9 cellular contexts compared by ENCODE assay signal in genomic region chr1:233240839-233241682, GRCh38. TPM values are rescaled to one million over a fixed set of nuclear protein-coding genes. Genes with fewer than 3 reads are reported as not detected.
DNase-seq lines count a peak whose midpoint lies in the region; ATAC-seq, FAIRE-seq and TF ChIP-seq lines count a peak whose summit lies in the region.
"Had no signal": no experiment of that assay in that cellular context is flagged by ENCODE, and none has a peak within 500 bp of the region (broad histone marks: within the 10 kb centered on the region; RNA-seq: fewer than 3 reads in every experiment).

No MANE protein-coding gene starts in this region.

- DNase-seq in AML-193 (lab: John Stamatoyannopoulos, UW) = peak; percentile 13 to 52
- DNase-seq in GM12891 (ENCODE audit: insufficient read length, low spot score) = peak; percentile 11
- peak; percentile 59 for DNase-seq in NB4 (ENCODE audit: low read depth)
- no peak for DNase-seq in astrocyte (ENCODE audit: low read depth)
- DNase-seq in hepatic stellate cell (ENCODE audit: low spot score) = peak; percentile 37
- DNase-seq in gastrocnemius medialis = peak; percentile 30 to 34
- DNase-seq in 8988T = no peak

- no peak overlapping the region for H3K4me2 ChIP-seq in astrocyte (ENCODE audit: low read length)

- H3K79me2 ChIP-seq in astrocyte (ENCODE audit: insufficient read depth, low read length) = no peaks in the 10 kb centered on the region

- no peaks in the 10 kb centered on the region for H4K20me1 ChIP-seq in astrocyte (ENCODE audit: insufficient read depth, low read length)

- no peak overlapping the region for H3K9ac ChIP-seq in astrocyte (ENCODE audit: low read length)

- H3K27ac ChIP-seq in astrocyte (ENCODE audit: low read depth, low read length) = no peak overlapping the region
- no peak overlapping the region for H3K27ac ChIP-seq in gastrocnemius medialis

- intact Hi-C loops in gastrocnemius medialis (cut with DNase I; ENCODE audit: low total_unique reads) = loop anchor here (5.0 kb wide), 2 partner anchors 609 to 1374 kb away; partner anchors contain the start of gene SIPA1L2

- H2AFZ ChIP-seq in astrocyte (ENCODE audit: low read depth, low read length) = no peak overlapping the region

- TF ChIP-seq POLR2A in GM12891 (IDR thresholded peaks at IDR 0.05; ENCODE audit: low read depth, low read length) = no peak
- no peak for TF ChIP-seq POLR2A in NB4 (IDR thresholded peaks at IDR 0.05; ENCODE audit: extremely low read depth, insufficient read length)
- TF ChIP-seq POLR2A in gastrocnemius medialis (IDR thresholded peaks at IDR 0.05) = no peak

- H3K27me3 Mint-ChIP-seq in astrocyte (ENCODE audit: low read depth, unreplicated experiment) = no peaks in the 10 kb centered on the region
- H3K27me3 Mint-ChIP-seq: IgD-negative memory B cell had no signal

- H3K27me3 ChIP-seq in astrocyte (ENCODE audit: insufficient read depth, low read length) (no peaks in the 10 kb centered on the region), gastrocnemius medialis (no peaks in the 10 kb centered on the region)

- TF ChIP-seq CTCF in NB4 (IDR thresholded peaks at IDR 0.05; ENCODE audit: low read depth, low read length) (peak; percentile 69), astrocyte (IDR thresholded peaks at IDR 0.05; ENCODE audit: insufficient read depth, low read depth, low read length) (peak; percentile 82), gastrocnemius medialis (IDR thresholded peaks at IDR 0.05 in 4 of 5, conservative IDR thresholded peaks at IDR 0.05 in 1 of 5) (peak; percentile 52 to 84 (median 71))

- H3K36me3 Mint-ChIP-seq in astrocyte (ENCODE audit: low read depth, unreplicated experiment) = peaks cover 15% of the 10 kb centered on the region

- H3K36me3 ChIP-seq in astrocyte (ENCODE audit: insufficient read depth, low read length) (peaks cover 7% of the 10 kb centered on the region), gastrocnemius medialis (no peaks in the 10 kb centered on the region)

- H3K27ac Mint-ChIP-seq in astrocyte (ENCODE audit: unreplicated experiment) = no peak overlapping the region

- peak; percentile 35 for FAIRE-seq in GM12891 (lab: Jason Lieb, UNC)
- FAIRE-seq in astrocyte (lab: Jason Lieb, UNC) = no peak

- H3K9me3 Mint-ChIP-seq in astrocyte (ENCODE audit: unreplicated experiment) = no peaks in the 10 kb centered on the region
- H3K9me3 Mint-ChIP-seq: IgD-negative memory B cell had no signal

- H3K4me3 ChIP-seq in NB4 (ENCODE audit: low read depth, low read length) (no peak overlapping the region), astrocyte (ENCODE audit: insufficient read depth, low read depth, low read length) (no peak overlapping the region), gastrocnemius medialis (peak overlapping the region in 2 of 4 donors; percentile 12 to 23)

- peak; percentile 60 to 76 for ATAC-seq in gastrocnemius medialis
- ATAC-seq in HG03571 (IDR thresholded peaks at IDR 0.05; ENCODE audit: unreplicated experiment) = no peak

- in situ Hi-C loops in gastrocnemius medialis (cut with MboI; ENCODE audit: low sequenced_read_pairs in 4 of 4) = loop anchor here (10.0 to 25.0 kb wide), 4 partner anchors 604 to 1379 kb away; partner anchors contain the start of gene SIPA1L2 (in 3 of the 4)

- H3K9me3 ChIP-seq in astrocyte (ENCODE audit: insufficient read depth, low read depth, low read length) (no peaks in the 10 kb centered on the region), gastrocnemius medialis (no peaks in the 10 kb centered on the region)

- no peak overlapping the region for H3K4me3 Mint-ChIP-seq in astrocyte (ENCODE audit: unreplicated experiment)
- H3K4me3 Mint-ChIP-seq: IgD-negative memory B cell had no signal

- H3K4me1 ChIP-seq in astrocyte (ENCODE audit: insufficient read depth, low read length) (no peaks in the 10 kb centered on the region), gastrocnemius medialis (no peaks in the 10 kb centered on the region)

- peaks cover 8% of the 10 kb centered on the region for H3K4me1 Mint-ChIP-seq in astrocyte (ENCODE audit: low read depth, unreplicated experiment)
- H3K4me1 Mint-ChIP-seq: IgD-negative memory B cell had no signal

TF ChIP-seq in GM12891, 5 proteins besides CTCF, POLR2A, EP300 and RAD21:
- TF ChIP-seq POU2F2 (IDR thresholded peaks at IDR 0.05; ENCODE audit: low read depth, low read length) = no peak
- no peak for TF ChIP-seq SPI1 (IDR thresholded peaks at IDR 0.05; ENCODE audit: low read depth, low read length)
- TF ChIP-seq TAF1 (IDR thresholded peaks at IDR 0.05; ENCODE audit: low read depth, low read length) = no peak
- TF ChIP-seq PAX5 (IDR thresholded peaks at IDR 0.05; ENCODE audit: insufficient read depth, low read length, severe bottlenecking) = no peak
- no peak for TF ChIP-seq POLR2AphosphoS5 (IDR thresholded peaks at IDR 0.05; ENCODE audit: low read depth, low read length)
TF ChIP-seq in GM12891: peak in this region for 0.

RNA-seq across cellular contexts. Expression of gene PCNX2, which starts 54.5 kb away (rescaled TPM):
- 3.1 TPM for polyA plus RNA-seq in GM12891 (2012; ENCODE audit: low read depth, missing spikeins)
- 24.5 and 25.5 TPM in 2 replicates for total RNA-seq in astrocyte
- total RNA-seq in gastrocnemius medialis = 1 to 10 TPM in 3 of 4 donors, under 1 TPM in 1; 0.34 to 5.6 (median 1.9) TPM

Comparison
In these comparisons a context has a peak if more than half of its experiments do, and no peak if none do; other contexts are left out.
1. DNase-seq: peak in AML-193 (2 of 2), GM12891 (single experiment), NB4 (single experiment), hepatic stellate cell (single experiment) and gastrocnemius medialis (2 of 2); none in astrocyte (single experiment) and 8988T (single experiment).
2. Peak in every context shown above with its lines, with median percentiles within 50 percentile points of each other: CTCF ChIP-seq.